23 cellular contexts compared by ENCODE assay signal in the genomic region with DNA sequence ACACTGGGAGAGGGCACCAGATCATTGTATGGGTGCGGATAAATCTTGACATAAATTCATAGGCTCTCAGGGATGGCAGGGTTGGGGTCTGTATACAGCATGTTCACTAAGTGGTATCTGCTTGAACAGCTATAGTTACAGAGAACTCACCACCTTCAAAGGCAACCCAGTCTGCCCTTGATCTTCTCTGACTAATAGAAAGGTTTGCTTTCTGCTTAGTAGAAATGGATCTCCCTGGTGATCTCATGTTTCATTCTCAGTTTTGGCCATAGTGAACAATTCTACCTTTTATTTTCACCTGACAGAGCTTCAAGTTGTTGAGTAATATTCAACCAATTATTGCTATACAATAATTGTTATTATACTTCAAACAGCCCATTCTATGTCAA. TPM values are rescaled to one million over a fixed set of nuclear protein-coding genes. Genes with fewer than 3 reads are reported as not detected.
DNase-seq lines count a peak whose midpoint lies in the region; ATAC-seq, FAIRE-seq and TF ChIP-seq lines count a peak whose summit lies in the region.
"Had no signal": no experiment of that assay in that cellular context is flagged by ENCODE, and none has a peak within 500 bp of the region (broad histone marks: within the 10 kb centered on the region; RNA-seq: fewer than 3 reads in every experiment).

No MANE protein-coding gene starts in this region.

- in situ Hi-C loops in brain microvascular endothelial cell (cut with HindIII; ENCODE audit: low pct_ligation_motif_present, low sequenced_read_pairs), result no loop called here

- no peak for DNase-seq in GM12891 (ENCODE audit: insufficient read length, low spot score)
- DNase-seq in brain microvascular endothelial cell, result no peak
- no peak for DNase-seq in NCI-H2029 (lab: John Stamatoyannopoulos, UW)
- no peak for DNase-seq in COLO668 (lab: John Stamatoyannopoulos, UW; ENCODE audit: unreplicated experiment)
- DNase-seq in activated CD8-positive, alpha-beta memory T cell treated with anti-CD3 and anti-CD28 coated beads, Interleukin-2, amount 50 U/mL, for 48 hours, result no peak
- DNase-seq: activated effector memory CD4-positive, alpha-beta T cell treated with anti-CD3 and anti-CD28 coated beads, Interleukin-2, amount 50 U/mL, for 16 hours; aorta; BE2C; Calu3; cerebellar nuclear complex; effector memory CD4-positive, alpha-beta T cell; head of caudate nucleus; Kasumi-1; NCI-H1105; NCI-H69; SIG-M5; tibial artery; WERI-Rb-1 had no signal

- H3K27ac ChIP-seq in brain microvascular endothelial cell, result no peak overlapping the region
- H3K27ac ChIP-seq: neutrophil, tibial artery, WERI-Rb-1 had no signal

- ATAC-seq in GM18502 (IDR thresholded peaks at IDR 0.05; ENCODE audit: poor library complexity, unreplicated experiment) (peak; percentile 48), GM21825 (IDR thresholded peaks at IDR 0.05; ENCODE audit: unreplicated experiment) (peak; percentile 41), HG03354 (IDR thresholded peaks at IDR 0.05; ENCODE audit: poor library complexity, severe bottlenecking, unreplicated experiment) (peak; percentile 59)

- peak; percentile 57 for FAIRE-seq in GM12891 (lab: Jason Lieb, UNC)
- FAIRE-seq: HTR-8/SVneo had no signal

- no peak for TF ChIP-seq POLR2A in GM12891 (IDR thresholded peaks at IDR 0.05; ENCODE audit: low read depth, low read length)

- no peak for TF ChIP-seq CTCF in brain microvascular endothelial cell (IDR thresholded peaks at IDR 0.05; ENCODE audit: low read depth, low read length, missing control alignments)

- no peak overlapping the region for H3K4me3 ChIP-seq in brain microvascular endothelial cell (ENCODE audit: low read depth, low read length)
- H3K4me3 ChIP-seq: tibial artery had no signal

- H3K36me3 ChIP-seq in brain microvascular endothelial cell (replicated peaks), result no peaks in the 10 kb centered on the region
- H3K36me3 ChIP-seq: BE2C, neutrophil, tibial artery, WERI-Rb-1 had no signal

- no peaks in the 10 kb centered on the region for H3K27me3 ChIP-seq in brain microvascular endothelial cell (replicated peaks)
- H3K27me3 ChIP-seq: BE2C, neutrophil, tibial artery had no signal

TF ChIP-seq in GM12891, 5 proteins besides CTCF, POLR2A, EP300 and RAD21:
- TF ChIP-seq PAX5 (IDR thresholded peaks at IDR 0.05; ENCODE audit: insufficient read depth, low read length, severe bottlenecking) (no peak), SPI1 (IDR thresholded peaks at IDR 0.05; ENCODE audit: low read depth, low read length) (no peak), POLR2AphosphoS5 (IDR thresholded peaks at IDR 0.05; ENCODE audit: low read depth, low read length) (no peak), POU2F2 (IDR thresholded peaks at IDR 0.05; ENCODE audit: low read depth, low read length) (no peak), TAF1 (IDR thresholded peaks at IDR 0.05; ENCODE audit: low read depth, low read length) (no peak)

RNA-seq across cellular contexts. Expression of a gene that starts 32.4 kb away (rescaled TPM):
- 1.2 TPM for polyA plus RNA-seq in GM12891 (2012; ENCODE audit: low read depth, missing spikeins)
